Comparison of ENCODE assay signal across 8 cellular contexts in genomic region chr12:8914716-8915526, GRCh38. TPM values are rescaled to one million over a fixed set of nuclear protein-coding genes. Genes with fewer than 3 reads are reported as not detected.
A peak's percentile ranks its signal among the peaks of the same experiment; 100 is the strongest.
DNase-seq lines count a peak whose midpoint lies in the region; ATAC-seq and TF ChIP-seq lines count a peak whose summit lies in the region.

No MANE protein-coding gene starts in this region.

- no peak for TF ChIP-seq POLR2A in sigmoid colon (IDR thresholded peaks at IDR 0.05)

- no peak for TF ChIP-seq CTCF in sigmoid colon (IDR thresholded peaks at IDR 0.05)

- H3K4me3 Mint-ChIP-seq in T-cell: no peak overlapping the region

- in situ Hi-C loops in KBM-7 (cut with MboI; ENCODE audit: low pct_unique_long_range_greater_than_20kb, low sequenced_read_pairs): no loop called here

- H3K27me3 ChIP-seq in sigmoid colon: no peaks in the 10 kb centered on the region

- peak; percentile 5 for DNase-seq in DMS153 (lab: John Stamatoyannopoulos, UW)
- DNase-seq in KBM-7: peak; percentile 54
- peak; percentile 13 to 70 (median 42) for DNase-seq in T-cell
- DNase-seq in anterior cingulate cortex (lab: John Stamatoyannopoulos, UW): peak in 45 of 58 donors; percentile 2 to 63 (median 20)
- peak in 42 of 51 donors; percentile 2 to 61 (median 26) for DNase-seq in hypothalamus (lab: John Stamatoyannopoulos, UW)
- peak; percentile 77 for DNase-seq in sigmoid colon
- DNase-seq in mesenteric fat pad (ENCODE audit: low spot score): no peak

- 2 to 4% methylated on average over 29 to 30 of the region's 35 CpGs for WGBS in sigmoid colon, 2 donors

- no peak overlapping the region for H3K27ac Mint-ChIP-seq in T-cell

- POLR2A ChIA-PET in T-cell (lab: Charles Lee): interaction anchor here in 1 of 2 donors (0.6 kb wide), 1 partner anchor 83 kb away, joined by 3 read pairs; no protein-coding TSS in a partner anchor

- H3K4me3 ChIP-seq in sigmoid colon: peak overlapping the region; percentile 52 to 72 (median 64)

- peaks cover 10% of the 10 kb centered on the region for H3K36me3 Mint-ChIP-seq in T-cell

- intact Hi-C loops in sigmoid colon (cut with DNase I): loop anchor here (2.0 to 10.0 kb wide), 4 partner anchors 36 to 1300 kb away; partner anchors contain the start of gene GABARAPL1

- H3K9me3 ChIP-seq in sigmoid colon: no peaks in the 10 kb centered on the region

- peaks cover 15 to 17% (median 17%) of the 10 kb centered on the region in 3 donors for H3K4me1 Mint-ChIP-seq in T-cell

- ATAC-seq in GM21576 (IDR thresholded peaks at IDR 0.05; ENCODE audit: unreplicated experiment) (peak; percentile 66), T-cell (replicated peaks in 1 of 4) (peak; percentile 82 to 88 (median 87))

- H3K4me1 ChIP-seq in sigmoid colon: peaks cover 0 to 29% (median 23%) of the 10 kb centered on the region in 4 donors

- no peak for TF ChIP-seq EP300 in sigmoid colon (IDR thresholded peaks at IDR 0.05)

- CTCF ChIA-PET in T-cell (lab: Charles Lee): interaction anchor here in 1 of 2 donors (0.6 to 3.4 kb wide), 4 partner anchors 24 to 157 kb away, joined by 3 to 22 read pairs (median 6); partner anchors contain the start of gene M6PR

- H3K9me3 Mint-ChIP-seq in T-cell: no peaks in the 10 kb centered on the region

- peaks cover 0 to 18% (median 0%) of the 10 kb centered on the region in 4 donors for H3K36me3 ChIP-seq in sigmoid colon

- H3K27ac ChIP-seq in sigmoid colon: peak overlapping the region; percentile 83 to 95 (median 92)

- H3K27me3 Mint-ChIP-seq in T-cell: no peaks in the 10 kb centered on the region

RNA-seq across cellular contexts. Expression of gene PHC1, which starts 0.6 kb away (rescaled TPM):
- total RNA-seq in T-cell: 10 to 100 TPM; 38.6 to 54.6 (median 42.9) TPM
- total RNA-seq in sigmoid colon: 10 to 100 TPM; 31.0 to 46.8 (median 36.7) TPM
- polyA plus RNA-seq in sigmoid colon: 10 to 100 TPM in 1 of 3 donors, 1 to 10 TPM in 2; 2.1 to 14.7 (median 3.0) TPM
- total RNA-seq in mesenteric fat pad: 18.0 TPM

RNA-seq across cellular contexts. Expression of gene M6PR, which starts 34.5 kb away (rescaled TPM):
- total RNA-seq in T-cell: 100 to 1,000 TPM; 162 to 189 (median 187) TPM
- 10 to 100 TPM; 63.1 to 97.0 (median 64.9) TPM for total RNA-seq in sigmoid colon
- polyA plus RNA-seq in sigmoid colon: 10 to 100 TPM; 18.0 to 69.2 (median 47.2) TPM
- total RNA-seq in mesenteric fat pad: 141 TPM
